Comparison of ENCODE assay signal across 1 cellular context in the genomic region with DNA sequence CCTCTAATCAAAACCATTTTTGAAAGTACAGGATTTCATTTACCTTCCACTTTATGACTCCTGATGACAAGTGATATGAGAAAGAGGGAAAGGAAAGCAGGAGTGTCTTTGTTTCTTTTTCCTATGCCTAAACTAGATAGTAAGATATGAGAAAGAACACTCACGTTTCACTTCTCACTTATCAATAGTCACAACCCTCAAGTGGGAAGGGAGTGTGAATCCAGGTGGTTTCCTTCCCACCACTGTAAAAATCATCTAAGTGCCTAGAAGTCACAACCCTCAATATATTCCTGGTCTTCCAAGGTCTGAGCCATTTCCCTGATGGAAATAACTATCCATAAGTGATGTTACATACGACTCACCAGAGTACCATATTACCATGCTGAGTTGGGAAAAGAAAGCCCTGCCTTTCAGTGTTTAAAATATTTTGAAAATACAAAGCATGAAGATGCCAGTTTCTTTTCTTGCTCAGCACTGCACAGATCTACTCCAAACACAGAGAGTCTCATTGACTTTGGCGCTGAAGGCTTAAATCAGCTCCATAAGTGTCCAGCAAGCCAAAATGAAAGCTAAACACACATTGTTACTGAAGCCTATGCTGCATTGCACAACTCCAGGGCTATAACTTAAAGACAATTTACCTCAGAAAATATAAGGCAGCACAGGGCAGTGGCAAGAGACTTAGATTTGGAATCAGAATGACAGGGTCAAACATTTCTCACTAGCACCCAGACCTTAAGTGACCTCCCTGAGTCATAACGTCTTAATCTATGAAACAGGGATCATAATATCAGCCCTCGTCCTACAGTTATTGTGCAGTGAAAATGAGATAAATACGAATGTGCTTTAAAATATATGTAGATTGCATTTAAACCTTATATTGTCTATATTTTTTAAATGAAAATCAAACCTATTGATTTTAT.
TF ChIP-seq lines count a peak whose summit lies in the region.

No MANE protein-coding gene starts in this region.

TF ChIP-seq in WTC11, 78 proteins besides CTCF, POLR2A, EP300 and RAD21 (continued from another document):
- TF ChIP-seq, protein P1, sequence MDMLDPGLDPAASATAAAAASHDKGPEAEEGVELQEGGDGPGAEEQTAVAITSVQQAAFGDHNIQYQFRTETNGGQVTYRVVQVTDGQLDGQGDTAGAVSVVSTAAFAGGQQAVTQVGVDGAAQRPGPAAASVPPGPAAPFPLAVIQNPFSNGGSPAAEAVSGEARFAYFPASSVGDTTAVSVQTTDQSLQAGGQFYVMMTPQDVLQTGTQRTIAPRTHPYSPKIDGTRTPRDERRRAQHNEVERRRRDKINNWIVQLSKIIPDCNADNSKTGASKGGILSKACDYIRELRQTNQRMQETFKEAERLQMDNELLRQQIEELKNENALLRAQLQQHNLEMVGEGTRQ (CRISPR knock-in tag; IDR thresholded peaks at IDR 0.05) = no peak
- TF ChIP-seq, protein P2, sequence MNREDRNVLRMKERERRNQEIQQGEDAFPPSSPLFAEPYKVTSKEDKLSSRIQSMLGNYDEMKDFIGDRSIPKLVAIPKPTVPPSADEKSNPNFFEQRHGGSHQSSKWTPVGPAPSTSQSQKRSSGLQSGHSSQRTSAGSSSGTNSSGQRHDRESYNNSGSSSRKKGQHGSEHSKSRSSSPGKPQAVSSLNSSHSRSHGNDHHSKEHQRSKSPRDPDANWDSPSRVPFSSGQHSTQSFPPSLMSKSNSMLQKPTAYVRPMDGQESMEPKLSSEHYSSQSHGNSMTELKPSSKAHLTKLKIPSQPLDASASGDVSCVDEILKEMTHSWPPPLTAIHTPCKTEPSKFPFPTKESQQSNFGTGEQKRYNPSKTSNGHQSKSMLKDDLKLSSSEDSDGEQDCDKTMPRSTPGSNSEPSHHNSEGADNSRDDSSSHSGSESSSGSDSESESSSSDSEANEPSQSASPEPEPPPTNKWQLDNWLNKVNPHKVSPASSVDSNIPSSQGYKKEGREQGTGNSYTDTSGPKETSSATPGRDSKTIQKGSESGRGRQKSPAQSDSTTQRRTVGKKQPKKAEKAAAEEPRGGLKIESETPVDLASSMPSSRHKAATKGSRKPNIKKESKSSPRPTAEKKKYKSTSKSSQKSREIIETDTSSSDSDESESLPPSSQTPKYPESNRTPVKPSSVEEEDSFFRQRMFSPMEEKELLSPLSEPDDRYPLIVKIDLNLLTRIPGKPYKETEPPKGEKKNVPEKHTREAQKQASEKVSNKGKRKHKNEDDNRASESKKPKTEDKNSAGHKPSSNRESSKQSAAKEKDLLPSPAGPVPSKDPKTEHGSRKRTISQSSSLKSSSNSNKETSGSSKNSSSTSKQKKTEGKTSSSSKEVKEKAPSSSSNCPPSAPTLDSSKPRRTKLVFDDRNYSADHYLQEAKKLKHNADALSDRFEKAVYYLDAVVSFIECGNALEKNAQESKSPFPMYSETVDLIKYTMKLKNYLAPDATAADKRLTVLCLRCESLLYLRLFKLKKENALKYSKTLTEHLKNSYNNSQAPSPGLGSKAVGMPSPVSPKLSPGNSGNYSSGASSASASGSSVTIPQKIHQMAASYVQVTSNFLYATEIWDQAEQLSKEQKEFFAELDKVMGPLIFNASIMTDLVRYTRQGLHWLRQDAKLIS (CRISPR knock-in tag; IDR thresholded peaks at IDR 0.05; ENCODE audit: borderline replicate concordance) = no peak
- TF ChIP-seq, protein P3, sequence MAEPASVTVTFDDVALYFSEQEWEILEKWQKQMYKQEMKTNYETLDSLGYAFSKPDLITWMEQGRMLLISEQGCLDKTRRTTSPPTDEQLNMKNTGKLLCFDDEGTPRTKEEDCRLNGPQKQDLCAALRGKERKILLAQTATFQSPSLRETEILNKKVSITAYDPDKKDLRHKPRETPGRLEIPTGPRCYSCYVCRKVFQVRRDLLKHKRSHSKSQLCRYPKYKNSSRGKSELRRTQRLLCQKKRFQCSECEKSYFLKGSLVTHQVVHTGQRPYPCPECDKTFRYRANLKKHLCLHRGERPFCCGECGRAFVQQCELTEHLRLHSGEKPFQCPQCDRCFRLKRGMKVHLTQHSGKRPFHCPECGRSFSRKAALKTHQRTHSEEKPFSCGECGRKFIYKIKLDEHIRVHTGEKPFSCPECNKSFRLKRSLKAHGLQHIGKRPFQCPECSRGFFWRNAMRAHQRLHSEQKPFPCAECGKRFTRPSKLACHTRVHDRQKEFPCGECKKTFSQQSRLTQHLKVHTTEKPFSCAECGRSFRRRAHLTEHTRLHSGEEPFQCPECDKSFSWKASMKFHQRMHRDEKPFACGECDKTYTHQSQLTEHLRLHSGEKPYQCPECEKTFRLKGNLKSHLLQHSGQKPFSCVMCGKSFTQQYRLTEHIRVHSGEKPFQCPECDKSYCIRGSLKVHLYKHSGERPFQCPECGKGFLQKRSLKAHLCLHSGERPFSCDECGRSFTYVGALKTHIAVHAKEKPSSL (CRISPR knock-in tag; conservative IDR thresholded peaks at IDR 0.05) = no peak
- TF ChIP-seq MYBL2 (CRISPR knock-in tag; IDR thresholded peaks at IDR 0.05) = no peak
- TF ChIP-seq EMX1 (CRISPR knock-in tag; IDR thresholded peaks at IDR 0.05) = no peak
- TF ChIP-seq, protein P4, sequence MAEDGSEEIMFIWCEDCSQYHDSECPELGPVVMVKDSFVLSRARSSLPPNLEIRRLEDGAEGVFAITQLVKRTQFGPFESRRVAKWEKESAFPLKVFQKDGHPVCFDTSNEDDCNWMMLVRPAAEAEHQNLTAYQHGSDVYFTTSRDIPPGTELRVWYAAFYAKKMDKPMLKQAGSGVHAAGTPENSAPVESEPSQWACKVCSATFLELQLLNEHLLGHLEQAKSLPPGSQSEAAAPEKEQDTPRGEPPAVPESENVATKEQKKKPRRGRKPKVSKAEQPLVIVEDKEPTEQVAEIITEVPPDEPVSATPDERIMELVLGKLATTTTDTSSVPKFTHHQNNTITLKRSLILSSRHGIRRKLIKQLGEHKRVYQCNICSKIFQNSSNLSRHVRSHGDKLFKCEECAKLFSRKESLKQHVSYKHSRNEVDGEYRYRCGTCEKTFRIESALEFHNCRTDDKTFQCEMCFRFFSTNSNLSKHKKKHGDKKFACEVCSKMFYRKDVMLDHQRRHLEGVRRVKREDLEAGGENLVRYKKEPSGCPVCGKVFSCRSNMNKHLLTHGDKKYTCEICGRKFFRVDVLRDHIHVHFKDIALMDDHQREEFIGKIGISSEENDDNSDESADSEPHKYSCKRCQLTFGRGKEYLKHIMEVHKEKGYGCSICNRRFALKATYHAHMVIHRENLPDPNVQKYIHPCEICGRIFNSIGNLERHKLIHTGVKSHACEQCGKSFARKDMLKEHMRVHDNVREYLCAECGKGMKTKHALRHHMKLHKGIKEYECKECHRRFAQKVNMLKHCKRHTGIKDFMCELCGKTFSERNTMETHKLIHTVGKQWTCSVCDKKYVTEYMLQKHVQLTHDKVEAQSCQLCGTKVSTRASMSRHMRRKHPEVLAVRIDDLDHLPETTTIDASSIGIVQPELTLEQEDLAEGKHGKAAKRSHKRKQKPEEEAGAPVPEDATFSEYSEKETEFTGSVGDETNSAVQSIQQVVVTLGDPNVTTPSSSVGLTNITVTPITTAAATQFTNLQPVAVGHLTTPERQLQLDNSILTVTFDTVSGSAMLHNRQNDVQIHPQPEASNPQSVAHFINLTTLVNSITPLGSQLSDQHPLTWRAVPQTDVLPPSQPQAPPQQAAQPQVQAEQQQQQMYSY (CRISPR knock-in tag; IDR thresholded peaks at IDR 0.05) = no peak
